15 cellular contexts compared by ENCODE assay signal in genomic region chr18:9627642-9628041, GRCh38. TPM values are rescaled to one million over a fixed set of nuclear protein-coding genes. Genes with fewer than 3 reads are reported as not detected.
DNase-seq lines count a peak whose midpoint lies in the region; ATAC-seq, FAIRE-seq and TF ChIP-seq lines count a peak whose summit lies in the region.
"Had no signal": no experiment of that assay in that cellular context is flagged by ENCODE, and none has a peak within 500 bp of the region (broad histone marks: within the 10 kb centered on the region; RNA-seq: fewer than 3 reads in every experiment).

No MANE protein-coding gene starts in this region.

- no peak overlapping the region for H3K9ac ChIP-seq in HepG2 (ENCODE audit: insufficient read depth, low read depth, low read length)

- CTCF ChIA-PET in HepG2 (lab: Yijun Ruan, JAX; ENCODE audit: low intra/inter-chr PET ratio, low total read pairs): no interaction called here
- CTCF ChIA-PET in CD4-positive, alpha-beta memory T cell (lab: Charles Lee; ENCODE audit: partially characterized antibody): interaction anchor here (1.7 kb wide), 1 partner anchor 12 kb away, joined by 3 read pairs; no protein-coding TSS in a partner anchor

- no peak overlapping the region for H3K27ac ChIP-seq in HepG2 (ENCODE audit: extremely low read length, insufficient read depth, low read length)
- H3K27ac ChIP-seq in right lobe of liver: no peak overlapping the region
- peak overlapping the region; percentile 46 for H3K27ac ChIP-seq in foreskin keratinocyte
- no peak overlapping the region for H3K27ac ChIP-seq in CD4-positive, alpha-beta memory T cell (ENCODE audit: low read depth, low read length)
- H3K27ac ChIP-seq: gastrocnemius medialis, prostate gland had no signal

- H3K27me3 Mint-ChIP-seq in CD4-positive, alpha-beta memory T cell: peaks cover 6 to 7% of the 10 kb centered on the region in 2 donors

- H3K4me1 Mint-ChIP-seq in CD4-positive, alpha-beta memory T cell: no peaks in the 10 kb centered on the region

- POLR2A ChIA-PET in HepG2 (lab: Yijun Ruan, JAX): no interaction called here
- POLR2A ChIA-PET in CD4-positive, alpha-beta memory T cell (lab: Charles Lee; ENCODE audit: partially characterized antibody): no interaction called here

- no peaks in the 10 kb centered on the region for H4K20me1 ChIP-seq in HepG2 (ENCODE audit: insufficient read depth, low read length)

- no peak for TF ChIP-seq EP300 in HepG2 (IDR thresholded peaks at IDR 0.05; ENCODE audit: low read depth in 2 of 2, low read length in 2 of 2)
- TF ChIP-seq EP300 in HepG2 (CRISPR knock-in tag; IDR thresholded peaks at IDR 0.05; ENCODE audit: borderline replicate concordance): no peak

- TF ChIP-seq POLR2A in HepG2 (IDR thresholded peaks at IDR 0.05; ENCODE audit: insufficient read depth in 1 of 2, low read depth in 2 of 2, low read length in 2 of 2) (no peak), right lobe of liver (IDR thresholded peaks at IDR 0.05) (no peak)

- H3K36me3 ChIP-seq in HepG2 (replicated peaks in 1 of 2; ENCODE audit: control insufficient read depth in 1 of 2, insufficient read depth in 2 of 2, low read length in 2 of 2): no peaks in the 10 kb centered on the region
- no peaks in the 10 kb centered on the region for H3K36me3 ChIP-seq in right lobe of liver
- no peaks in the 10 kb centered on the region for H3K36me3 ChIP-seq in CD4-positive, alpha-beta memory T cell (ENCODE audit: insufficient read depth, low read length)
- H3K36me3 ChIP-seq: gastrocnemius medialis, prostate gland had no signal

- no peaks in the 10 kb centered on the region for H3K36me3 Mint-ChIP-seq in CD4-positive, alpha-beta memory T cell

- ATAC-seq in HepG2: no peak
- no peak for ATAC-seq in right lobe of liver
- peak; percentile 73 for ATAC-seq in foreskin keratinocyte
- no peak for ATAC-seq in GM21576 (IDR thresholded peaks at IDR 0.05; ENCODE audit: unreplicated experiment)
- ATAC-seq: gastrocnemius medialis had no signal

- DNase-seq in HepG2 (ENCODE audit: low spot score): no peak
- no peak for DNase-seq in right lobe of liver
- DNase-seq in astrocyte of the hippocampus (ENCODE audit: low read depth, low spot score): peak; percentile 25
- peak in 1 of 2 donors; percentile 78 for DNase-seq in foreskin keratinocyte
- DNase-seq in urothelium cell line (ENCODE audit: low spot score): no peak
- DNase-seq in OCI-M2 (lab: John Stamatoyannopoulos, UW; ENCODE audit: unreplicated experiment): no peak
- no peak for DNase-seq in CD4-positive, alpha-beta memory T cell
- DNase-seq: activated CD4-positive, alpha-beta T cell treated with anti-CD3 and anti-CD28 coated beads for 1 hour; activated T-cell treated with anti-CD3 and anti-CD28 coated beads, Interleukin-2, amount 50 U/mL, for 1 hour; gastrocnemius medialis; NCI-H2171 had no signal

- TF ChIP-seq RAD21 in HepG2 (CRISPR knock-in tag; IDR thresholded peaks at IDR 0.05): no peak

- no peaks in the 10 kb centered on the region for H3K79me2 ChIP-seq in HepG2 (ENCODE audit: insufficient read depth, low read length)

- BruUV-seq in HepG2 (replicated peaks; lab: Mats Ljungman, UMichigan): no TSS peak

- no peak for FAIRE-seq in HepG2 (lab: Jason Lieb, UNC)
- peak; percentile 32 for FAIRE-seq in urothelium cell line (lab: Jason Lieb, UNC)
- FAIRE-seq: islet of Langerhans had no signal

- H3K4me2 ChIP-seq in HepG2 (ENCODE audit: low read depth, low read length): 0 out of 2 replicates have a peak overlapping the region, but pooled peaks have one; percentile 15

- WGBS in HepG2 (ENCODE audit: low lambda C conversion rate): 0% methylated on average over 3 of the region's 3 CpGs
- 60% methylated on average over 3 of the region's 3 CpGs for WGBS in right lobe of liver (ENCODE audit: insufficient coverage, low coverage, low lambda C conversion rate, missing lambda C conversion rate)

- TF ChIP-seq CTCF in HepG2 (CRISPR knock-in tag; IDR thresholded peaks at IDR 0.05) (no peak), right lobe of liver (IDR thresholded peaks at IDR 0.05) (no peak), foreskin keratinocyte (conservative IDR thresholded peaks at IDR 0.05) (no peak)

- H3K4me1 ChIP-seq in HepG2 (ENCODE audit: insufficient read depth, low read length) (no peaks in the 10 kb centered on the region), right lobe of liver (no peaks in the 10 kb centered on the region), foreskin keratinocyte (peaks cover 14% of the 10 kb centered on the region)
- H3K4me1 ChIP-seq in CD4-positive, alpha-beta memory T cell (ENCODE audit: insufficient read depth, low read length): no peaks in the 10 kb centered on the region
- H3K4me1 ChIP-seq: gastrocnemius medialis, prostate gland had no signal

- H3K4me3 ChIP-seq in HepG2 (replicated peaks in 1 of 3; ENCODE audit: insufficient read depth in 1 of 3, low read depth in 2 of 3, low read length in 3 of 3) (no peak overlapping the region), right lobe of liver (no peak overlapping the region)
- no peak overlapping the region for H3K4me3 ChIP-seq in CD4-positive, alpha-beta memory T cell (ENCODE audit: low read length in 2 of 2)
- H3K4me3 ChIP-seq: gastrocnemius medialis, prostate gland had no signal

- intact Hi-C loops in HepG2 (cut with micrococcal nuclease; ENCODE audit: unreplicated experiment): no loop called here
- intact Hi-C loops in right lobe of liver (cut with DNase I): no loop called here
- intact Hi-C loops in CD4-positive, alpha-beta memory T cell (cut with micrococcal nuclease): no loop called here

- peak overlapping the region in 1 of 7 donors; percentile 2 for H3K27ac Mint-ChIP-seq in CD4-positive, alpha-beta memory T cell

- peak overlapping the region; percentile 44 for H2AFZ ChIP-seq in HepG2 (ENCODE audit: low read length)

- H3K27me3 ChIP-seq in HepG2 (ENCODE audit: control insufficient read depth in 1 of 2, insufficient read depth in 2 of 2, low read length in 2 of 2) (no peaks in the 10 kb centered on the region; a peak in 1 of 5 replicates), right lobe of liver (no peaks in the 10 kb centered on the region), foreskin keratinocyte (no peaks in the 10 kb centered on the region)
- H3K27me3 ChIP-seq in CD4-positive, alpha-beta memory T cell (ENCODE audit: insufficient read depth, low read length): no peaks in the 10 kb centered on the region
- H3K27me3 ChIP-seq: gastrocnemius medialis had no signal

- no peaks in the 10 kb centered on the region for H3K9me3 Mint-ChIP-seq in CD4-positive, alpha-beta memory T cell

- in situ Hi-C loops in HepG2 (cut with HindIII; ENCODE audit: extremely low pct_ligation_motif_present, low pct_unique_long_range_greater_than_20kb): no loop called here

- H3K4me3 Mint-ChIP-seq in CD4-positive, alpha-beta memory T cell: no peak overlapping the region

- no peaks in the 10 kb centered on the region for H3K9me3 ChIP-seq in HepG2 (ENCODE audit: low read length)
- H3K9me3 ChIP-seq in right lobe of liver: no peaks in the 10 kb centered on the region
- H3K9me3 ChIP-seq in CD4-positive, alpha-beta memory T cell (ENCODE audit: control insufficient read depth in 1 of 2, low read length in 2 of 2): no peaks in the 10 kb centered on the region
- H3K9me3 ChIP-seq: Caco-2, gastrocnemius medialis, prostate gland had no signal

TF ChIP-seq in HepG2, 621 proteins besides CTCF, POLR2A, EP300 and RAD21 (continues in another document):
- TF ChIP-seq ZFP37 (CRISPR knock-in tag; IDR thresholded peaks at IDR 0.05; ENCODE audit: borderline replicate concordance) (no peak), ZNF879 (CRISPR knock-in tag; IDR thresholded peaks at IDR 0.05) (no peak), NR0B2 (CRISPR knock-in tag; IDR thresholded peaks at IDR 0.05) (no peak), CBFB (CRISPR knock-in tag; IDR thresholded peaks at IDR 0.05) (no peak)
- TF ChIP-seq, protein P1, sequence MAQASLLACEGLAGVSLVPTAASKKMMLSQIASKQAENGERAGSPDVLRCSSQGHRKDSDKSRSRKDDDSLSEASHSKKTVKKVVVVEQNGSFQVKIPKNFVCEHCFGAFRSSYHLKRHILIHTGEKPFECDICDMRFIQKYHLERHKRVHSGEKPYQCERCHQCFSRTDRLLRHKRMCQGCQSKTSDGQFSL (CRISPR knock-in tag; IDR thresholded peaks at IDR 0.05): no peak

RNA-seq across cellular contexts. Expression of gene PPP4R1, which starts 13.3 kb away (rescaled TPM):
- total RNA-seq in HepG2 (2016; rRNA removed; fragmentation: Illumina TruSeq; extraction: Trizol) (66.5 and 84.6 TPM in 2 replicates), right lobe of liver (10 to 100 TPM; 15.0 to 36.5 (median 30.1) TPM), foreskin keratinocyte (142 and 147 TPM in 2 replicates)
- 144 and 170 TPM in 2 replicates for total RNA-seq in HepG2 (2016; cell fraction: cytosol; rRNA removed; fragmentation: Illumina TruSeq; extraction: Trizol; ENCODE audit: low read depth)
- total RNA-seq in HepG2 (2016; cell fraction: insoluble cytoplasmic fraction; rRNA removed; fragmentation: Illumina TruSeq; extraction: Trizol): 69.2 and 85.3 TPM in 2 replicates
- 85.0 and 109 TPM in 2 replicates for total RNA-seq in HepG2 (2016; cell fraction: membrane; rRNA removed; fragmentation: Illumina TruSeq; extraction: Trizol)
- total RNA-seq in HepG2 (2016; cell fraction: nucleus; rRNA removed; fragmentation: Illumina TruSeq; extraction: Trizol): 69.1 and 76.3 TPM in 2 replicates
- polyA plus RNA-seq in HepG2 (2011; rRNA removed) (67.2 and 72.4 TPM in 2 replicates), foreskin keratinocyte (53.3 and 58.5 TPM in 2 replicates)
- polyA plus RNA-seq in HepG2 (2011; cell fraction: cytosol; rRNA removed): 55.0 and 59.0 TPM in 2 replicates
- polyA plus RNA-seq in HepG2 (2011; cell fraction: nucleus; rRNA removed): 76.7 and 84.0 TPM in 2 replicates
- 35.3 and 48.1 TPM in 2 replicates for polyA plus RNA-seq in HepG2 (2012)
- polyA plus RNA-seq in HepG2 (2016; cell fraction: cytosol; fragmentation: Illumina TruSeq; extraction: Trizol; ENCODE audit: low read depth): 6.3 and 6.5 TPM in 2 replicates
- polyA plus RNA-seq in HepG2 (2016; cell fraction: insoluble cytoplasmic fraction; fragmentation: Illumina TruSeq; extraction: Trizol; ENCODE audit: low read depth): 50.5 and 52.3 TPM in 2 replicates
- polyA plus RNA-seq in HepG2 (2016; cell fraction: membrane; fragmentation: Illumina TruSeq; extraction: Trizol; ENCODE audit: low read depth): 18.9 and 22.6 TPM in 2 replicates
- polyA plus RNA-seq in HepG2 (2016; cell fraction: nucleus; fragmentation: Illumina TruSeq; extraction: Trizol; ENCODE audit: insufficient read depth, low read depth): 68.2 and 72.2 TPM in 2 replicates
- 122 and 149 TPM in 2 replicates for polyA minus RNA-seq in HepG2 (2011; rRNA and poly(A)+ RNA removed; ENCODE audit: low replicate concordance)
- polyA minus RNA-seq in HepG2 (2011; cell fraction: cytosol; rRNA and poly(A)+ RNA removed): 33.5 and 74.3 TPM in 2 replicates
- 130 and 145 TPM in 2 replicates for polyA minus RNA-seq in HepG2 (2011; cell fraction: nucleus; rRNA and poly(A)+ RNA removed)
- total RNA-seq in CD4-positive, alpha-beta memory T cell: 10 to 100 TPM; 64.0 to 71.0 TPM
- 10 to 100 TPM; 10.2 to 16.9 TPM for polyA plus RNA-seq in CD4-positive, alpha-beta memory T cell
